In the genomic region with DNA sequence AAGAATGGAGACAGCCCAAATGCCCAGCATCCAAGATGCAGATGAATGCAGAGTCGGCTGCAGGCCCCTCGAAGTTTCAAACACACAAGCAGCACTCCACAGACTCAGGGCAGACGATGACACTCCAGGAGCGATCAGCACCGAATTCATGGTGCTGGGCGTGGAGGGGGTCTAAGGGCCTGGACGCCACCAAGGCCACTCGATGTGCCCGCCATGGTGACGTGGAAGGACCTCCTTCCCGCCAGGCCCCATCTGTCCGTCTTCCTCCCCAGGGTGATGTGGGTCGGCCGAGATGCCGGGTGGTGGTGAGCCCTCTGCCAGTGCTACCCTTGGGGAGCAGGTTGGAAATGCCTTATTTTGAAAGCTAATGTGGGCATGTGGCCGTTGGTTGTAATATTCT, we compare ENCODE assay signal across 18 cellular contexts. TPM values are rescaled to one million over a fixed set of nuclear protein-coding genes. Genes with fewer than 3 reads are reported as not detected.
DNase-seq lines count a peak whose midpoint lies in the region; ATAC-seq and TF ChIP-seq lines count a peak whose summit lies in the region.
"Had no signal": no experiment of that assay in that cellular context is flagged by ENCODE, and none has a peak within 500 bp of the region (broad histone marks: within the 10 kb centered on the region; RNA-seq: fewer than 3 reads in every experiment).

No MANE protein-coding gene starts in this region.

- no CpG with 5 or more reads among the region's 16 CpGs for WGBS in neuronal stem cell (ENCODE audit: extremely low coverage in 2 of 2, insufficient read length in 2 of 2, insufficient replicate concordance in 1 of 2), 2 donors

- no peak overlapping the region for H2AFZ ChIP-seq in neuronal stem cell (ENCODE audit: low read length)
- H2AFZ ChIP-seq in GM23338 = no peak overlapping the region

- H3K79me2 ChIP-seq in GM23338 (replicated peaks; ENCODE audit: insufficient read depth) = peaks cover 98% of the 10 kb centered on the region

- no peaks in the 10 kb centered on the region for H3K9me2 ChIP-seq in GM23338 (ENCODE audit: insufficient read depth)

- H3K9me3 Mint-ChIP-seq in activated naive CD4-positive, alpha-beta T cell treated with anti-CD3 and anti-CD28 coated beads, Interleukin-2, amount 10 ng/mL, durations not matched to agents 7 days and 5 days = peaks cover 17% of the 10 kb centered on the region
- peaks cover 12% of the 10 kb centered on the region for H3K9me3 Mint-ChIP-seq in activated naive CD4-positive, alpha-beta T cell treated with anti-CD3 and anti-CD28 coated beads for 36 hours
- peaks cover 13% of the 10 kb centered on the region for H3K9me3 Mint-ChIP-seq in GM23338
- H3K9me3 Mint-ChIP-seq in activated CD4-positive, alpha-beta T cell treated with anti-CD3 and anti-CD28 coated beads, Interleukin-2, amount 10 ng/mL, durations not matched to agents 7 days and 5 days = peaks cover 8% of the 10 kb centered on the region

- H4K8ac ChIP-seq in neuronal stem cell (ENCODE audit: low read depth, low read length) = no peak overlapping the region

- no peak overlapping the region for H2BK120ac ChIP-seq in neuronal stem cell (ENCODE audit: low read depth, low read length)

- TF ChIP-seq CTCF in VCaP (conservative IDR thresholded peaks at IDR 0.05) (no peak), tibial artery (IDR thresholded peaks at IDR 0.05) (no peak), GM23338 (conservative IDR thresholded peaks at IDR 0.05; ENCODE audit: low read depth in 2 of 2) (no peak)

- H2BK5ac ChIP-seq in neuronal stem cell (ENCODE audit: low read length) = no peak overlapping the region

- H3K4me2 ChIP-seq in neuronal stem cell (ENCODE audit: insufficient read depth, low read length, poor library complexity, severe bottlenecking) (no peak overlapping the region), GM23338 (no peak overlapping the region)

- H3K9me3 ChIP-seq in neuronal stem cell (replicated peaks in 1 of 2; ENCODE audit: control insufficient read depth in 2 of 2, insufficient read depth in 1 of 2, low read depth in 1 of 2, low read length in 2 of 2) (peaks cover 20 to 44% of the 10 kb centered on the region in 2 donors), tibial artery (peaks cover 0 to 9% (median 3%) of the 10 kb centered on the region in 3 donors)

- H3K36me3 ChIP-seq in neuronal stem cell (replicated peaks in 1 of 2; ENCODE audit: control insufficient read depth in 2 of 2, insufficient read depth in 2 of 2, low read length in 2 of 2) (peaks cover 15 to 18% of the 10 kb centered on the region in 2 donors), tibial artery (no peaks in the 10 kb centered on the region), GM23338 (ENCODE audit: insufficient read depth) (no peaks in the 10 kb centered on the region; the same call in 1 of the 2 replicates)

- H3K4me3 ChIP-seq in neuronal stem cell (ENCODE audit: low read length in 2 of 2) = no peak overlapping the region
- H3K4me3 ChIP-seq in tibial artery = no peak overlapping the region
- no peak overlapping the region for H3K4me3 ChIP-seq in GM23338

- no peaks in the 10 kb centered on the region for H3K4me1 ChIP-seq in neuronal stem cell (ENCODE audit: control insufficient read depth in 2 of 2, insufficient read depth in 1 of 2, low read depth in 1 of 2, low read length in 2 of 2)
- no peaks in the 10 kb centered on the region for H3K4me1 ChIP-seq in tibial artery
- H3K4me1 ChIP-seq in GM23338 (ENCODE audit: insufficient read depth) = no peaks in the 10 kb centered on the region

- no peak overlapping the region for H3K14ac ChIP-seq in neuronal stem cell (ENCODE audit: low read length)

- no peak overlapping the region for H3K18ac ChIP-seq in neuronal stem cell (ENCODE audit: low read length)

- H3K27me3 ChIP-seq in neuronal stem cell (ENCODE audit: control insufficient read depth in 3 of 3, insufficient read depth in 3 of 3, low read depth in 1 of 3, low read length in 3 of 3) (peaks cover 0 to 3% (median 0%) of the 10 kb centered on the region in 3 experiments), tibial artery (no peaks in the 10 kb centered on the region), GM23338 (ENCODE audit: insufficient read depth) (no peaks in the 10 kb centered on the region)

- intact Hi-C loops in activated naive CD4-positive, alpha-beta T cell treated with anti-CD3 and anti-CD28 coated beads for 36 hours (cut with micrococcal nuclease) = no loop called here
- intact Hi-C loops in tibial artery (cut with DNase I; ENCODE audit: low total_unique reads) = no loop called here

- POLR2A ChIA-PET in activated CD4-positive, alpha-beta T cell treated with anti-CD3 and anti-CD28 coated beads, Interleukin-2, amount 10 ng/mL, durations not matched to agents 7 days and 5 days (lab: Charles Lee) = no interaction called here

- no peak overlapping the region for H4K91ac ChIP-seq in neuronal stem cell (ENCODE audit: low read depth, low read length, poor library complexity)

- no peak overlapping the region for H3K27ac Mint-ChIP-seq in activated naive CD4-positive, alpha-beta T cell treated with anti-CD3 and anti-CD28 coated beads, Interleukin-2, amount 10 ng/mL, durations not matched to agents 7 days and 5 days
- no peak overlapping the region for H3K27ac Mint-ChIP-seq in activated naive CD4-positive, alpha-beta T cell treated with anti-CD3 and anti-CD28 coated beads for 36 hours
- no peak overlapping the region for H3K27ac Mint-ChIP-seq in GM23338
- no peak overlapping the region for H3K27ac Mint-ChIP-seq in activated CD4-positive, alpha-beta T cell treated with anti-CD3 and anti-CD28 coated beads, Interleukin-2, amount 10 ng/mL, durations not matched to agents 7 days and 5 days
- H3K27ac Mint-ChIP-seq: HFFc6 had no signal

- H2BK15ac ChIP-seq in neuronal stem cell (ENCODE audit: low read length) = no peak overlapping the region

- peaks cover 27% of the 10 kb centered on the region for H3K27me3 Mint-ChIP-seq in activated naive CD4-positive, alpha-beta T cell treated with anti-CD3 and anti-CD28 coated beads, Interleukin-2, amount 10 ng/mL, durations not matched to agents 7 days and 5 days
- H3K27me3 Mint-ChIP-seq in activated naive CD4-positive, alpha-beta T cell treated with anti-CD3 and anti-CD28 coated beads for 36 hours (ENCODE audit: low read depth) = no peaks in the 10 kb centered on the region
- H3K27me3 Mint-ChIP-seq in GM23338 (ENCODE audit: insufficient read depth, low read depth, poor library complexity) = peaks cover 20% of the 10 kb centered on the region
- peaks cover 2% of the 10 kb centered on the region for H3K27me3 Mint-ChIP-seq in activated CD4-positive, alpha-beta T cell treated with anti-CD3 and anti-CD28 coated beads, Interleukin-2, amount 10 ng/mL, durations not matched to agents 7 days and 5 days

- no peak for ATAC-seq in GM23338

- no peak overlapping the region for H3K9ac ChIP-seq in neuronal stem cell (ENCODE audit: low read depth, low read length, poor library complexity)

- peaks cover 65% of the 10 kb centered on the region for H4K20me1 ChIP-seq in GM23338 (replicated peaks; ENCODE audit: insufficient read depth)

- no peak overlapping the region for H2BK12ac ChIP-seq in neuronal stem cell (ENCODE audit: low read length)

- H3K36me3 Mint-ChIP-seq in activated naive CD4-positive, alpha-beta T cell treated with anti-CD3 and anti-CD28 coated beads, Interleukin-2, amount 10 ng/mL, durations not matched to agents 7 days and 5 days = peaks cover 2% of the 10 kb centered on the region
- H3K36me3 Mint-ChIP-seq in activated naive CD4-positive, alpha-beta T cell treated with anti-CD3 and anti-CD28 coated beads for 36 hours (ENCODE audit: low read depth) = no peaks in the 10 kb centered on the region
- H3K36me3 Mint-ChIP-seq in GM23338 (ENCODE audit: low read depth) = peaks cover 85% of the 10 kb centered on the region
- H3K36me3 Mint-ChIP-seq in activated CD4-positive, alpha-beta T cell treated with anti-CD3 and anti-CD28 coated beads, Interleukin-2, amount 10 ng/mL, durations not matched to agents 7 days and 5 days (ENCODE audit: low read depth) = peaks cover 2% of the 10 kb centered on the region

- no peak overlapping the region for H2AK5ac ChIP-seq in neuronal stem cell (ENCODE audit: low read depth, low read length)

- no peaks in the 10 kb centered on the region for H3F3A ChIP-seq in GM23338 (replicated peaks; ENCODE audit: low read depth)

- H3K27ac ChIP-seq in VCaP = 0 out of 2 replicates have a peak overlapping the region, but pooled peaks have one; percentile 11
- no peak overlapping the region for H3K27ac ChIP-seq in neuronal stem cell (replicated peaks; ENCODE audit: low read length)
- H3K27ac ChIP-seq in tibial artery = no peak overlapping the region
- no peak overlapping the region for H3K27ac ChIP-seq in GM23338 (ENCODE audit: low read depth)

- H3K4me3 Mint-ChIP-seq in activated naive CD4-positive, alpha-beta T cell treated with anti-CD3 and anti-CD28 coated beads, Interleukin-2, amount 10 ng/mL, durations not matched to agents 7 days and 5 days = no peak overlapping the region
- H3K4me3 Mint-ChIP-seq in activated naive CD4-positive, alpha-beta T cell treated with anti-CD3 and anti-CD28 coated beads for 36 hours = no peak overlapping the region
- no peak overlapping the region; the same call in 2 of the 3 replicates for H3K4me3 Mint-ChIP-seq in GM23338
- no peak overlapping the region for H3K4me3 Mint-ChIP-seq in activated CD4-positive, alpha-beta T cell treated with anti-CD3 and anti-CD28 coated beads, Interleukin-2, amount 10 ng/mL, durations not matched to agents 7 days and 5 days
- H3K4me3 Mint-ChIP-seq: HFFc6 had no signal

- no peaks in the 10 kb centered on the region for H3K4me1 Mint-ChIP-seq in activated naive CD4-positive, alpha-beta T cell treated with anti-CD3 and anti-CD28 coated beads, Interleukin-2, amount 10 ng/mL, durations not matched to agents 7 days and 5 days
- no peaks in the 10 kb centered on the region for H3K4me1 Mint-ChIP-seq in activated naive CD4-positive, alpha-beta T cell treated with anti-CD3 and anti-CD28 coated beads for 36 hours (ENCODE audit: low read depth)
- H3K4me1 Mint-ChIP-seq in GM23338 = peaks cover 30% of the 10 kb centered on the region
- H3K4me1 Mint-ChIP-seq in activated CD4-positive, alpha-beta T cell treated with anti-CD3 and anti-CD28 coated beads, Interleukin-2, amount 10 ng/mL, durations not matched to agents 7 days and 5 days = peaks cover 2% of the 10 kb centered on the region

- H3K79me1 ChIP-seq in neuronal stem cell (ENCODE audit: low read depth, low read length) = peaks cover 30% of the 10 kb centered on the region

- CTCF ChIA-PET in activated naive CD4-positive, alpha-beta T cell treated with anti-CD3 and anti-CD28 coated beads, Interleukin-2, amount 10 ng/mL, durations not matched to agents 7 days and 5 days (lab: Charles Lee) = interaction anchor here (1.3 kb wide), 1 partner anchor 30 kb away, joined by 4 read pairs; no protein-coding TSS in a partner anchor
- CTCF ChIA-PET in activated naive CD4-positive, alpha-beta T cell treated with anti-CD3 and anti-CD28 coated beads for 36 hours (lab: Charles Lee) = interaction anchor here (0.7 to 1.9 kb wide), 2 partner anchors 29 to 205 kb away, joined by 4 to 5 read pairs; no protein-coding TSS in a partner anchor
- CTCF ChIA-PET in activated CD4-positive, alpha-beta T cell treated with anti-CD3 and anti-CD28 coated beads, Interleukin-2, amount 10 ng/mL, durations not matched to agents 7 days and 5 days (lab: Charles Lee) = interaction anchor here (0.7 to 1.0 kb wide), 2 partner anchors 102 to 712 kb away, joined by 3 read pairs; no protein-coding TSS in a partner anchor

- no peak overlapping the region for H3K4ac ChIP-seq in neuronal stem cell (ENCODE audit: low read length)

- peak overlapping the region; percentile 31 for H3K23ac ChIP-seq in neuronal stem cell (ENCODE audit: low read depth, low read length, poor library complexity)

- DNase-seq in activated naive CD4-positive, alpha-beta T cell treated with anti-CD3 and anti-CD28 coated beads, Interleukin-2, amount 10 ng/mL, durations not matched to agents 7 days and 5 days = peak; percentile 17
- DNase-seq in activated naive CD4-positive, alpha-beta T cell treated with anti-CD3 and anti-CD28 coated beads for 36 hours = no peak
- DNase-seq in neuronal stem cell (ENCODE audit: low spot score) (no peak), tibial artery (peak; percentile 5 to 57), GM23338 (ENCODE audit: low spot score) (no peak), putamen (ENCODE audit: low spot score) (no peak)
- DNase-seq in activated CD4-positive, alpha-beta T cell treated with anti-CD3 and anti-CD28 coated beads, Interleukin-2, amount 10 ng/mL, durations not matched to agents 7 days and 5 days = no peak
- DNase-seq: DND-41, HFFc6, KG1, NCI-H1417 treated with DMSO at 0.1 percent for 48 hours, NCI-H2029, NCI-H2171 treated with DMSO at 0.1 percent for 48 hours, NCI-H446 treated with DMSO at 0.1 percent for 48 hours, NCI-H82 had no signal

RNA-seq across cellular contexts. Expression of a gene that starts 9.4 kb away (rescaled TPM):
- 1 to 10 TPM; 8.4 TPM for total RNA-seq in activated naive CD4-positive, alpha-beta T cell treated with anti-CD3 and anti-CD28 coated beads for 36 hours
- 32.5 TPM for polyA plus RNA-seq in neuronal stem cell (2013, experiment 1 of 2)
- polyA plus RNA-seq in neuronal stem cell (2013, experiment 2 of 2) = 33.9 TPM
- total RNA-seq in GM23338 (2014; rRNA removed; shearing (Covaris generic)) = 183 and 214 TPM in 2 replicates
- 158 and 169 TPM in 2 replicates for polyA plus RNA-seq in GM23338 (2016; fragmentation: Nextera tagmentation; extraction: Ambion mirVana)
- total RNA-seq in activated CD4-positive, alpha-beta T cell treated with anti-CD3 and anti-CD28 coated beads, Interleukin-2, amount 10 ng/mL, durations not matched to agents 7 days and 5 days = under 1 TPM; 0.37 to 0.40 TPM
- total RNA-seq: HFFc6 had no signal

RNA-seq across cellular contexts. Expression of a gene that starts 58.0 kb away (rescaled TPM):
- not detected for total RNA-seq in activated naive CD4-positive, alpha-beta T cell treated with anti-CD3 and anti-CD28 coated beads for 36 hours
- not detected for polyA plus RNA-seq in neuronal stem cell (2013, experiment 1 of 2)
- polyA plus RNA-seq in neuronal stem cell (2013, experiment 2 of 2) = not detected
- total RNA-seq in GM23338 (2014; rRNA removed; shearing (Covaris generic)) = not detected in 2 replicates
- not detected in 2 replicates for polyA plus RNA-seq in GM23338 (2016; fragmentation: Nextera tagmentation; extraction: Ambion mirVana)
- total RNA-seq in activated CD4-positive, alpha-beta T cell treated with anti-CD3 and anti-CD28 coated beads, Interleukin-2, amount 10 ng/mL, durations not matched to agents 7 days and 5 days = not detected
- total RNA-seq: A673, H1, HFFc6 had no signal

Comparison
In these comparisons a context has a peak if more than half of its experiments do, and no peak if none do; other contexts are left out.
1. DNase-seq: peak in activated naive CD4-positive, alpha-beta T cell treated with anti-CD3 and anti-CD28 coated beads, Interleukin-2, amount 10 ng/mL, durations not matched to agents 7 days and 5 days (single experiment) and tibial artery (2 of 2); none in activated naive CD4-positive, alpha-beta T cell treated with anti-CD3 and anti-CD28 coated beads for 36 hours (single experiment), neuronal stem cell (single experiment), GM23338 (single experiment), activated CD4-positive, alpha-beta T cell treated with anti-CD3 and anti-CD28 coated beads, Interleukin-2, amount 10 ng/mL, durations not matched to agents 7 days and 5 days (single experiment) and putamen (single experiment).
2. RNA of a gene that starts 9.4 kb away (total RNA-seq): 183 to 214 TPM in GM23338; 8.4 TPM in activated naive CD4-positive, alpha-beta T cell treated with anti-CD3 and anti-CD28 coated beads for 36 hours and 0.37 to 0.40 TPM in activated CD4-positive, alpha-beta T cell treated with anti-CD3 and anti-CD28 coated beads, Interleukin-2, amount 10 ng/mL, durations not matched to agents 7 days and 5 days; every median in the first group is over 10 times any median in the second.